In genomic region chr1:156144747-156145146, GRCh38 we compare ENCODE assay signal across 22 cellular contexts. TPM values are rescaled to one million over a fixed set of nuclear protein-coding genes. Genes with fewer than 3 reads are reported as not detected.
DNase-seq lines count a peak whose midpoint lies in the region; ATAC-seq, FAIRE-seq and TF ChIP-seq lines count a peak whose summit lies in the region.
"Had no signal": no experiment of that assay in that cellular context is flagged by ENCODE, and none has a peak within 500 bp of the region (broad histone marks: within the 10 kb centered on the region; RNA-seq: fewer than 3 reads in every experiment).

No MANE protein-coding gene starts in this region.

- peaks cover 42% of the 10 kb centered on the region for H4K20me1 ChIP-seq in astrocyte (ENCODE audit: insufficient read depth, low read length)

- H3K79me2 ChIP-seq in astrocyte (ENCODE audit: insufficient read depth, low read length), result no peaks in the 10 kb centered on the region

- peaks cover 0 to 11% (median 0%) of the 10 kb centered on the region in 8 donors for H3K9me3 Mint-ChIP-seq in CD4-positive, alpha-beta memory T cell
- H3K9me3 Mint-ChIP-seq in HFFc6, result peaks cover 29% of the 10 kb centered on the region
- no peaks in the 10 kb centered on the region for H3K9me3 Mint-ChIP-seq in astrocyte (ENCODE audit: unreplicated experiment)
- no peaks in the 10 kb centered on the region for H3K9me3 Mint-ChIP-seq in mesothelial cell of epicardium
- no peaks in the 10 kb centered on the region for H3K9me3 Mint-ChIP-seq in CD8-positive, alpha-beta T cell

- no peak for FAIRE-seq in astrocyte (lab: Jason Lieb, UNC)
- FAIRE-seq: GM12891, HepG2, K562 had no signal

- ATAC-seq in CD8-positive, alpha-beta T cell, result no peak
- ATAC-seq: HCT116, HepG2, K562 had no signal

- H3K27me3 Mint-ChIP-seq in CD4-positive, alpha-beta memory T cell, result peaks cover 0 to 3% of the 10 kb centered on the region in 2 donors
- H3K27me3 Mint-ChIP-seq in HFFc6 (ENCODE audit: insufficient read depth) (peaks cover 88% of the 10 kb centered on the region), astrocyte (ENCODE audit: low read depth, unreplicated experiment) (peaks cover 14% of the 10 kb centered on the region), mesothelial cell of epicardium (ENCODE audit: low read depth) (peaks cover 10% of the 10 kb centered on the region)
- H3K27me3 Mint-ChIP-seq in CD8-positive, alpha-beta T cell (ENCODE audit: low read depth), result no peaks in the 10 kb centered on the region
- H3K27me3 Mint-ChIP-seq: CD4-positive, CD25-positive, alpha-beta regulatory T cell had no signal

- no peaks in the 10 kb centered on the region for H3K9me3 ChIP-seq in CD4-positive, alpha-beta memory T cell (ENCODE audit: control insufficient read depth in 1 of 2, low read length in 2 of 2)
- no peaks in the 10 kb centered on the region for H3K9me3 ChIP-seq in astrocyte (ENCODE audit: insufficient read depth, low read depth, low read length)
- no peaks in the 10 kb centered on the region for H3K9me3 ChIP-seq in CD8-positive, alpha-beta T cell (ENCODE audit: low read length)
- H3K9me3 ChIP-seq in HAP-1, result no peaks in the 10 kb centered on the region
- H3K9me3 ChIP-seq: Caco-2, Peyer's patch, SJCRH30 had no signal

- no peak overlapping the region for H3K4me2 ChIP-seq in astrocyte (ENCODE audit: low read length)

- peaks cover 8 to 35% (median 13%) of the 10 kb centered on the region in 4 donors for H3K4me1 Mint-ChIP-seq in CD4-positive, alpha-beta memory T cell
- H3K4me1 Mint-ChIP-seq in HFFc6 (ENCODE audit: low read depth) (peaks cover 62% of the 10 kb centered on the region), astrocyte (ENCODE audit: low read depth, unreplicated experiment) (peaks cover 17% of the 10 kb centered on the region), mesothelial cell of epicardium (peaks cover 33% of the 10 kb centered on the region)
- H3K4me1 Mint-ChIP-seq in CD8-positive, alpha-beta T cell (ENCODE audit: low read depth), result peaks cover 20% of the 10 kb centered on the region

- H3K27ac Mint-ChIP-seq in CD4-positive, alpha-beta memory T cell, result peak overlapping the region in 4 of 7 donors; percentile 3 to 81 (median 17)
- H3K27ac Mint-ChIP-seq in HFFc6, result peak overlapping the region; percentile 77
- peak overlapping the region; percentile 31 for H3K27ac Mint-ChIP-seq in astrocyte (ENCODE audit: unreplicated experiment)
- H3K27ac Mint-ChIP-seq in mesothelial cell of epicardium, result peak overlapping the region; percentile 82
- H3K27ac Mint-ChIP-seq in CD8-positive, alpha-beta T cell, result no peak overlapping the region

- no peaks in the 10 kb centered on the region for H3K27me3 ChIP-seq in CD4-positive, alpha-beta memory T cell (ENCODE audit: insufficient read depth, low read length)
- H3K27me3 ChIP-seq in astrocyte (ENCODE audit: insufficient read depth, low read length), result peaks cover 9% of the 10 kb centered on the region
- no peaks in the 10 kb centered on the region for H3K27me3 ChIP-seq in CD8-positive, alpha-beta T cell (ENCODE audit: insufficient read depth, low read length)
- no peaks in the 10 kb centered on the region for H3K27me3 ChIP-seq in HAP-1 (ENCODE audit: low read depth)
- H3K27me3 ChIP-seq: Peyer's patch had no signal

- H3K4me1 ChIP-seq in CD4-positive, alpha-beta memory T cell (ENCODE audit: insufficient read depth, low read length), result peaks cover 11% of the 10 kb centered on the region
- peaks cover 24% of the 10 kb centered on the region for H3K4me1 ChIP-seq in astrocyte (ENCODE audit: insufficient read depth, low read length)
- peaks cover 19% of the 10 kb centered on the region for H3K4me1 ChIP-seq in CD8-positive, alpha-beta T cell (ENCODE audit: insufficient read depth, low read length)
- H3K4me1 ChIP-seq in HAP-1, result peaks cover 10% of the 10 kb centered on the region

- CTCF ChIA-PET in CD4-positive, alpha-beta memory T cell (lab: Charles Lee; ENCODE audit: partially characterized antibody), result interaction anchor here (1.2 to 8.3 kb wide), 7 partner anchors 16 to 174 kb away, joined by 3 to 189 read pairs (median 7); partner anchors contain the start of genes LMNA, PMF1 and SSR2
- CTCF ChIA-PET in CD8-positive, alpha-beta T cell (lab: Charles Lee), result interaction anchor here (1.3 to 16.3 kb wide), 4 partner anchors 14 to 82 kb away, joined by 7 to 252 read pairs (median 61); partner anchors contain the start of gene PMF1

- no peaks in the 10 kb centered on the region for H3K36me3 ChIP-seq in CD4-positive, alpha-beta memory T cell (ENCODE audit: insufficient read depth, low read length)
- H3K36me3 ChIP-seq in astrocyte (ENCODE audit: insufficient read depth, low read length) (peaks cover 10% of the 10 kb centered on the region), HAP-1 (replicated peaks) (no peaks in the 10 kb centered on the region; the same call in 1 of the 2 replicates)
- no peaks in the 10 kb centered on the region for H3K36me3 ChIP-seq in CD8-positive, alpha-beta T cell (ENCODE audit: insufficient read depth, low read length)
- H3K36me3 ChIP-seq: SJCRH30 had no signal

- no peak overlapping the region for H3K4me3 Mint-ChIP-seq in CD4-positive, alpha-beta memory T cell
- peak overlapping the region; percentile 29; the same call in 1 of the 2 replicates for H3K4me3 Mint-ChIP-seq in HFFc6
- H3K4me3 Mint-ChIP-seq in astrocyte (ENCODE audit: unreplicated experiment), result no peak overlapping the region
- no peak overlapping the region for H3K4me3 Mint-ChIP-seq in mesothelial cell of epicardium
- H3K4me3 Mint-ChIP-seq in CD8-positive, alpha-beta T cell, result no peak overlapping the region

- no peak overlapping the region for H3K27ac ChIP-seq in CD4-positive, alpha-beta memory T cell (ENCODE audit: low read depth, low read length)
- no peak overlapping the region for H3K27ac ChIP-seq in astrocyte (ENCODE audit: low read depth, low read length)
- no peak overlapping the region for H3K27ac ChIP-seq in CD8-positive, alpha-beta T cell (ENCODE audit: low read depth, low read length)
- H3K27ac ChIP-seq: Peyer's patch, SJCRH30 had no signal

- DNase-seq in CD4-positive, alpha-beta memory T cell, result peak in 1 of 5 donors; percentile 47
- DNase-seq in HFFc6, result no peak
- no peak for DNase-seq in astrocyte (ENCODE audit: low read depth)
- no peak for DNase-seq in mesothelial cell of epicardium (ENCODE audit: low spot score in 2 of 2, unreplicated experiment in 2 of 2)
- no peak for DNase-seq in NCI-H2029 treated with DMSO at 0.1 percent for 48 hours (lab: John Stamatoyannopoulos, UW)
- no peak for DNase-seq in CD8-positive, alpha-beta T cell
- no peak for DNase-seq in HAP-1 (ENCODE audit: low spot score in 2 of 2)
- DNase-seq in central memory CD4-positive, alpha-beta T cell, result no peak
- DNase-seq: Caco-2; CD4-positive, CD25-positive, alpha-beta regulatory T cell; DND-41; NCI-H1092 treated with DMSO at 0.1 percent for 48 hours; NCI-H1436 treated with DMSO at 0.1 percent for 48 hours; NCI-H1930; NCI-H2227 treated with DMSO at 0.1 percent for 48 hours; NCI-H510A; Peyer's patch; SJCRH30 had no signal

- no peak overlapping the region for H3K4me3 ChIP-seq in CD4-positive, alpha-beta memory T cell (ENCODE audit: low read length in 2 of 2)
- no peak overlapping the region for H3K4me3 ChIP-seq in astrocyte (ENCODE audit: insufficient read depth, low read depth, low read length)
- H3K4me3 ChIP-seq in CD8-positive, alpha-beta T cell (ENCODE audit: low read depth, low read length), result no peak overlapping the region
- no peak overlapping the region for H3K4me3 ChIP-seq in HAP-1
- H3K4me3 ChIP-seq: K562, Peyer's patch, SJCRH30 had no signal

- intact Hi-C loops in CD4-positive, alpha-beta memory T cell (cut with micrococcal nuclease), result loop anchor here (5.0 kb wide), 1 partner anchor 303 kb away; no protein-coding TSS in a partner anchor
- intact Hi-C loops in CD8-positive, alpha-beta T cell (cut with DNase I, micrococcal nuclease), result no loop called here

- H2AFZ ChIP-seq in astrocyte (ENCODE audit: low read depth, low read length), result no peak overlapping the region

- in situ Hi-C loops in HAP-1 (cut with MboI; ENCODE audit: low sequenced_read_pairs), result loop anchor here (5.0 kb wide), 1 partner anchor 78 kb away; no protein-coding TSS in a partner anchor

- H3K36me3 Mint-ChIP-seq in CD4-positive, alpha-beta memory T cell, result peaks cover 0 to 8% of the 10 kb centered on the region in 2 donors
- peaks cover 25% of the 10 kb centered on the region for H3K36me3 Mint-ChIP-seq in HFFc6 (ENCODE audit: low read depth)
- peaks cover 4% of the 10 kb centered on the region for H3K36me3 Mint-ChIP-seq in astrocyte (ENCODE audit: low read depth, unreplicated experiment)
- H3K36me3 Mint-ChIP-seq in mesothelial cell of epicardium, result peaks cover under 1% of the 10 kb centered on the region
- no peaks in the 10 kb centered on the region for H3K36me3 Mint-ChIP-seq in CD8-positive, alpha-beta T cell
- H3K36me3 Mint-ChIP-seq: CD4-positive, CD25-positive, alpha-beta regulatory T cell had no signal

- POLR2A ChIA-PET in CD4-positive, alpha-beta memory T cell (lab: Charles Lee; ENCODE audit: partially characterized antibody), result interaction anchor here (1.2 to 1.6 kb wide), 2 partner anchors 68 to 80 kb away, joined by 3 to 10 read pairs; partner anchors contain the start of gene PMF1
- POLR2A ChIA-PET in CD8-positive, alpha-beta T cell (lab: Charles Lee), result interaction anchor here (1.4 kb wide), 1 partner anchor 81 kb away, joined by 4 read pairs; no protein-coding TSS in a partner anchor

- no peak overlapping the region for H3K9ac ChIP-seq in astrocyte (ENCODE audit: low read length)

- no peak for TF ChIP-seq CTCF in HFFc6 (IDR thresholded peaks at IDR 0.05)
- TF ChIP-seq CTCF in astrocyte (IDR thresholded peaks at IDR 0.05; ENCODE audit: insufficient read depth, low read depth, low read length), result no peak
- TF ChIP-seq CTCF in mesothelial cell of epicardium (IDR thresholded peaks at IDR 0.05; ENCODE audit: unreplicated experiment), result no peak
- no peak for TF ChIP-seq CTCF in CD8-positive, alpha-beta T cell (IDR thresholded peaks at IDR 0.05)

RNA-seq across cellular contexts. Expression of gene SEMA4A, which starts 8.6 kb away (rescaled TPM):
- 1 to 10 TPM; 1.2 TPM for total RNA-seq in CD4-positive, alpha-beta memory T cell
- 1 to 10 TPM in 1 of 2 donors, under 1 TPM in 1; 0.88 to 1.3 TPM for polyA plus RNA-seq in CD4-positive, alpha-beta memory T cell
- total RNA-seq in HFFc6 (2021; fragmentation: NEBNext Ultra II Directional; extraction: Animal tissue kit (Norgen Biotek cat#: 25700)), result 1 to 10 TPM in 2 of 6 experiments, under 1 TPM in 4; 0.71 to 1.1 (median 0.83) TPM
- total RNA-seq in astrocyte, result 0.66 and 1.1 TPM in 2 replicates
- 18.7 to 21.0 TPM (median 19.8 TPM) in 3 replicates for total RNA-seq in mesothelial cell of epicardium
- 1 to 10 TPM; 2.9 to 4.0 TPM for total RNA-seq in CD8-positive, alpha-beta T cell

RNA-seq across cellular contexts. Expression of gene LMNA, which starts 30.2 kb away (rescaled TPM):
- total RNA-seq in CD4-positive, alpha-beta memory T cell, result 10 to 100 TPM; 29.7 to 33.8 TPM
- 10 to 100 TPM; 19.1 to 47.1 TPM for polyA plus RNA-seq in CD4-positive, alpha-beta memory T cell
- total RNA-seq in HFFc6 (2021; fragmentation: NEBNext Ultra II Directional; extraction: Animal tissue kit (Norgen Biotek cat#: 25700)), result 1,000 to 10,000 TPM; 1,238 to 1,664 (median 1,535) TPM
- total RNA-seq in astrocyte (429 and 464 TPM in 2 replicates), mesothelial cell of epicardium (91.7 to 96.9 TPM (median 92.4 TPM) in 3 replicates)
- total RNA-seq in CD8-positive, alpha-beta T cell, result 100 to 1,000 TPM; 281 to 298 TPM

RNA-seq across cellular contexts. Expression of gene SLC25A44, which starts 49.2 kb away (rescaled TPM):
- 10 to 100 TPM; 21.2 to 23.3 TPM for total RNA-seq in CD4-positive, alpha-beta memory T cell
- 10 to 100 TPM in 1 of 2 donors, 1 to 10 TPM in 1; 9.8 to 15.3 TPM for polyA plus RNA-seq in CD4-positive, alpha-beta memory T cell
- total RNA-seq in HFFc6 (2021; fragmentation: NEBNext Ultra II Directional; extraction: Animal tissue kit (Norgen Biotek cat#: 25700)), result 10 to 100 TPM; 19.6 to 25.2 (median 23.4) TPM
- 21.3 and 21.7 TPM in 2 replicates for total RNA-seq in astrocyte
- total RNA-seq in mesothelial cell of epicardium, result 15.4 to 18.7 TPM (median 18.4 TPM) in 3 replicates
- total RNA-seq in CD8-positive, alpha-beta T cell, result 10 to 100 TPM; 12.1 to 12.6 TPM
